In genomic region chr13:112209731-112210130, GRCh38 we compare ENCODE assay signal across 7 cellular contexts.
"Had no signal": no experiment of that assay in that cellular context is flagged by ENCODE, and none has a peak within 500 bp of the region (broad histone marks: within the 10 kb centered on the region; RNA-seq: fewer than 3 reads in every experiment).

No MANE protein-coding gene starts in this region.

- DNase-seq: GM23248, GOT3, H7, IMR-90 had no signal

- H3K4me3 ChIP-seq: GM23248, HAP-1, K562 had no signal

- H2AFZ ChIP-seq: GM23248 had no signal

- H3K4me1 ChIP-seq: HAP-1 had no signal

- H3K27ac ChIP-seq: GM23248 had no signal

- H3K9me3 ChIP-seq: HAP-1 had no signal

- H3K36me3 ChIP-seq: HAP-1 had no signal

- ATAC-seq: HCT116, K562 had no signal

- H3K9ac ChIP-seq: GM23248 had no signal
